In the genomic region with DNA sequence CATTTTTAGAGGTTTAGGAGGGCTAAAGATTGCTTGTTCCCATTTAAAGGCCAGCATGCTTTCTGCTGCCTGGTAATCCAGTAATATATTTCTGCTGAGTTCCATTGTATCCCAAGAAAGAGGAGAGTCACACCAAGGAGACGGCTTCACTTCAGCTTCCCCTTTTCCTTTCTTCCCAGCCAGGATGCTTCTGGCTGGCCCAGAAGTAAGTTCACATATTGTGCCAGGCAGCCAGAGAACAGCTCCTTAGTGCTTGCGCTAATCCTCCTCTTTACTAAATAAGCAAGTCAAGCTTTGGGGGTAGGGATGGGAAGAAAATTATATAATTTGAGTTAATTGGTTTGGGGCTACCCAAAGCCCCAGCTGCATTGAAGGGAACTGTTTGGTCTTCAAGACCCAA, we compare ENCODE assay signal across 19 cellular contexts.
DNase-seq lines count a peak whose midpoint lies in the region; ATAC-seq, FAIRE-seq and TF ChIP-seq lines count a peak whose summit lies in the region.
"Had no signal": no experiment of that assay in that cellular context is flagged by ENCODE, and none has a peak within 500 bp of the region (broad histone marks: within the 10 kb centered on the region; RNA-seq: fewer than 3 reads in every experiment).

No MANE protein-coding gene starts in this region.

- H3K9me3 ChIP-seq in WERI-Rb-1 (ENCODE audit: severe bottlenecking) (no peaks in the 10 kb centered on the region), T-helper 17 cell (ENCODE audit: control insufficient read depth, low read length, poor library complexity, severe bottlenecking) (no peaks in the 10 kb centered on the region)
- H3K9me3 ChIP-seq: BE2C, HAP-1 had no signal

- DNase-seq in GM12892 (ENCODE audit: insufficient read length) (no peak), WERI-Rb-1 (no peak), medulla oblongata (ENCODE audit: extremely low spot score) (peak; percentile 51), type B pancreatic cell (ENCODE audit: extremely low spot score, unreplicated experiment) (no peak), SHP77 treated with DMSO at 0.1 percent for 48 hours (lab: John Stamatoyannopoulos, UW) (no peak), T-helper 17 cell (no peak), middle frontal gyrus (ENCODE audit: extremely low spot score, low spot score) (no peak)
- DNase-seq: BE2C; CD4-positive, alpha-beta memory T cell; DMS153; DMS79 treated with DMSO at 0.1 percent for 48 hours; EL had no signal

- H3K27me3 ChIP-seq in WERI-Rb-1 (ENCODE audit: insufficient read depth, low read depth, severe bottlenecking): no peaks in the 10 kb centered on the region
- H3K27me3 ChIP-seq: BE2C had no signal

- H3K4me3 ChIP-seq in WERI-Rb-1 (ENCODE audit: low read depth, low read length): no peak overlapping the region
- H3K4me3 ChIP-seq: HAP-1 had no signal

- H3K36me3 Mint-ChIP-seq in type B pancreatic cell (no peaks in the 10 kb centered on the region), T-helper 17 cell (ENCODE audit: low read depth) (no peaks in the 10 kb centered on the region)
- H3K36me3 Mint-ChIP-seq: CD4-positive, alpha-beta memory T cell had no signal

- H3K27ac Mint-ChIP-seq in type B pancreatic cell (peak overlapping the region; percentile 27), T-helper 17 cell (no peak overlapping the region)
- H3K27ac Mint-ChIP-seq: CD4-positive, alpha-beta memory T cell had no signal

- no peak for ATAC-seq in T-helper 17 cell

- H3K4me3 Mint-ChIP-seq in type B pancreatic cell (no peak overlapping the region), T-helper 17 cell (no peak overlapping the region)
- H3K4me3 Mint-ChIP-seq: CD4-positive, alpha-beta memory T cell had no signal

- no peaks in the 10 kb centered on the region for H3K36me3 ChIP-seq in WERI-Rb-1
- H3K36me3 ChIP-seq: BE2C, HAP-1 had no signal

- H3K4me1 Mint-ChIP-seq in type B pancreatic cell (ENCODE audit: unreplicated experiment) (peaks cover 54% of the 10 kb centered on the region), T-helper 17 cell (peaks cover 1% of the 10 kb centered on the region)

- peaks cover 8% of the 10 kb centered on the region for H3K9me3 Mint-ChIP-seq in type B pancreatic cell
- H3K9me3 Mint-ChIP-seq: CD4-positive, alpha-beta memory T cell had no signal

- no peak for TF ChIP-seq POLR2A in GM12892 (IDR thresholded peaks at IDR 0.05; ENCODE audit: low read depth, low read length)

- FAIRE-seq in GM12892 (lab: Jason Lieb, UNC): peak; percentile 5
- FAIRE-seq: A204.1, D721Med, G401.6, GM19239, H1 had no signal

- H3K27me3 Mint-ChIP-seq in type B pancreatic cell (no peaks in the 10 kb centered on the region), T-helper 17 cell (peaks cover 5% of the 10 kb centered on the region)

- peak overlapping the region; percentile 29; the same call in 1 of the 2 replicates for H3K27ac ChIP-seq in WERI-Rb-1
- H3K27ac ChIP-seq: C4-2B had no signal

- no peak for TF ChIP-seq CTCF in WERI-Rb-1 (IDR thresholded peaks at IDR 0.05; ENCODE audit: low read depth, low read length)
- no peak for TF ChIP-seq CTCF in type B pancreatic cell (conservative IDR thresholded peaks at IDR 0.05)
